In the genomic region with DNA sequence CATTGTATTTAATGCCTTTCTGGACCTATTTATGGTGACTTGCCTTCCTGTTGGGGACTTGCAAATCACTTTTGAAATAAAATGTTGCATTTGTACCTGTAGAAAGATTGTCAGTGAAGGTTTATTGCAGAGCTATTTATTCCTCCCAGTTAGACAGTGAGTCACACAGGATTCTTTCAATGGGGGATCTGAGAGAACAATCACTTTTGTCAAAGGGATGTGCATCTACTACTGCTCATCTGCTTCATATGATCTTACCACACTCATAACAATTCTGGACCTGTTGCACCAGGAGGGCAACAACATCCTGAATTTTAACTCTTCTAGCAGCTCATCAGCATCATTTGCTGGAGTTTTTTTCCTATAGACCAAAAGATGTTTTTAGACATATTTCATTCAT, we compare ENCODE assay signal across 25 cellular contexts.
DNase-seq lines count a peak whose midpoint lies in the region; FAIRE-seq and TF ChIP-seq lines count a peak whose summit lies in the region.
"Had no signal": no experiment of that assay in that cellular context is flagged by ENCODE, and none has a peak within 500 bp of the region (broad histone marks: within the 10 kb centered on the region; RNA-seq: fewer than 3 reads in every experiment).

No MANE protein-coding gene starts in this region.

- no peak overlapping the region for H3K4me3 ChIP-seq in astrocyte (ENCODE audit: insufficient read depth, low read depth, low read length)
- H3K4me3 ChIP-seq: SJSA1 had no signal

- DNase-seq in EH (ENCODE audit: low read depth) (peak; percentile 16), M059J (ENCODE audit: low read depth) (peak; percentile 18), astrocyte (ENCODE audit: low read depth) (no peak), lung microvascular endothelial cell (ENCODE audit: low read depth in 2 of 2) (peak; percentile 11 to 33), hippocampal formation (lab: John Stamatoyannopoulos, UW) (no peak), DMS53 (lab: John Stamatoyannopoulos, UW) (no peak)
- no peak for DNase-seq in activated CD4-positive, alpha-beta T cell treated with anti-CD3 and anti-CD28 coated beads for 48 hours
- DNase-seq in activated CD4-positive, alpha-beta T cell treated with anti-CD3 and anti-CD28 coated beads, Interleukin-2, amount 10 ng/mL, durations not matched to agents 24 days and 14 days: no peak
- DNase-seq: C1 segment of cervical spinal cord; CD4-positive, alpha-beta memory T cell; DMS 273 treated with DMSO at 0.1 percent for 48 hours; H9; IMR-90; KG1; NCI-H1048; NCI-H1417; NCI-H1694; NCI-H2029 treated with DMSO at 0.1 percent for 48 hours; NCI-H446 treated with DMSO at 0.1 percent for 48 hours; NCI-H526; Right ventricle myocardium superior; RPMI8226 had no signal

- intact Hi-C loops in activated CD4-positive, alpha-beta T cell treated with anti-CD3 and anti-CD28 coated beads, Interleukin-2, amount 10 ng/mL, durations not matched to agents 24 days and 14 days (cut with micrococcal nuclease): no loop called here

- peaks cover 7% of the 10 kb centered on the region for H3K36me3 Mint-ChIP-seq in astrocyte (ENCODE audit: low read depth, unreplicated experiment)
- no peaks in the 10 kb centered on the region for H3K36me3 Mint-ChIP-seq in activated CD4-positive, alpha-beta T cell treated with anti-CD3 and anti-CD28 coated beads, Interleukin-2, amount 10 ng/mL, durations not matched to agents 24 days and 14 days (ENCODE audit: low read depth)
- H3K36me3 Mint-ChIP-seq: CD4-positive, alpha-beta memory T cell had no signal

- no peak overlapping the region for H2AFZ ChIP-seq in astrocyte (ENCODE audit: low read depth, low read length)

- H3K79me2 ChIP-seq in astrocyte (ENCODE audit: insufficient read depth, low read length): peaks cover 8% of the 10 kb centered on the region

- no peaks in the 10 kb centered on the region for H3K9me3 Mint-ChIP-seq in astrocyte (ENCODE audit: unreplicated experiment)
- no peaks in the 10 kb centered on the region for H3K9me3 Mint-ChIP-seq in activated CD4-positive, alpha-beta T cell treated with anti-CD3 and anti-CD28 coated beads, Interleukin-2, amount 10 ng/mL, durations not matched to agents 24 days and 14 days
- H3K9me3 Mint-ChIP-seq: H9 had no signal

- FAIRE-seq in astrocyte (lab: Jason Lieb, UNC): peak; percentile 45
- FAIRE-seq: A204.1, G401.6 had no signal

- no peaks in the 10 kb centered on the region for H3K27me3 Mint-ChIP-seq in astrocyte (ENCODE audit: low read depth, unreplicated experiment)
- H3K27me3 Mint-ChIP-seq in activated CD4-positive, alpha-beta T cell treated with anti-CD3 and anti-CD28 coated beads, Interleukin-2, amount 10 ng/mL, durations not matched to agents 24 days and 14 days: no peaks in the 10 kb centered on the region
- H3K27me3 Mint-ChIP-seq: CD4-positive, alpha-beta memory T cell had no signal

- H3K27ac ChIP-seq in astrocyte (ENCODE audit: low read depth, low read length): no peak overlapping the region
- H3K27ac ChIP-seq: SJSA1 had no signal

- peaks cover 16% of the 10 kb centered on the region for H4K20me1 ChIP-seq in astrocyte (ENCODE audit: insufficient read depth, low read length)

- H3K4me1 Mint-ChIP-seq in astrocyte (ENCODE audit: low read depth, unreplicated experiment): peaks cover 10% of the 10 kb centered on the region
- H3K4me1 Mint-ChIP-seq in activated CD4-positive, alpha-beta T cell treated with anti-CD3 and anti-CD28 coated beads, Interleukin-2, amount 10 ng/mL, durations not matched to agents 24 days and 14 days: no peaks in the 10 kb centered on the region
- H3K4me1 Mint-ChIP-seq: CD4-positive, alpha-beta memory T cell had no signal

- no peaks in the 10 kb centered on the region for H3K36me3 ChIP-seq in astrocyte (ENCODE audit: insufficient read depth, low read length)
- H3K36me3 ChIP-seq: SJSA1 had no signal

- no peak overlapping the region for H3K4me2 ChIP-seq in astrocyte (ENCODE audit: low read length)

- no peak overlapping the region for H3K4me3 Mint-ChIP-seq in astrocyte (ENCODE audit: unreplicated experiment)
- no peak overlapping the region for H3K4me3 Mint-ChIP-seq in activated CD4-positive, alpha-beta T cell treated with anti-CD3 and anti-CD28 coated beads, Interleukin-2, amount 10 ng/mL, durations not matched to agents 24 days and 14 days
- H3K4me3 Mint-ChIP-seq: CD4-positive, alpha-beta memory T cell; H9 had no signal

- no peak overlapping the region for H3K9ac ChIP-seq in astrocyte (ENCODE audit: low read length)

- H3K4me1 ChIP-seq in astrocyte (ENCODE audit: insufficient read depth, low read length): no peaks in the 10 kb centered on the region

- H3K27me3 ChIP-seq in astrocyte (ENCODE audit: insufficient read depth, low read length): no peaks in the 10 kb centered on the region
- H3K27me3 ChIP-seq: SJSA1 had no signal

- TF ChIP-seq CTCF in astrocyte (IDR thresholded peaks at IDR 0.05; ENCODE audit: insufficient read depth, low read depth, low read length): no peak

- no peaks in the 10 kb centered on the region for H3K9me3 ChIP-seq in astrocyte (ENCODE audit: insufficient read depth, low read depth, low read length)
- H3K9me3 ChIP-seq: SJSA1 had no signal

- no peak overlapping the region for H3K27ac Mint-ChIP-seq in astrocyte (ENCODE audit: unreplicated experiment)
- H3K27ac Mint-ChIP-seq in activated CD4-positive, alpha-beta T cell treated with anti-CD3 and anti-CD28 coated beads, Interleukin-2, amount 10 ng/mL, durations not matched to agents 24 days and 14 days: no peak overlapping the region
- H3K27ac Mint-ChIP-seq: CD4-positive, alpha-beta memory T cell; H9 had no signal

Comparison
In these comparisons a context has a peak if more than half of its experiments do, and no peak if none do; other contexts are left out.
1. DNase-seq: peak in EH (single experiment), M059J (single experiment) and lung microvascular endothelial cell (2 of 2); none in astrocyte (single experiment), activated CD4-positive, alpha-beta T cell treated with anti-CD3 and anti-CD28 coated beads for 48 hours (single experiment), hippocampal formation (0 of 2), DMS53 (single experiment) and activated CD4-positive, alpha-beta T cell treated with anti-CD3 and anti-CD28 coated beads, Interleukin-2, amount 10 ng/mL, durations not matched to agents 24 days and 14 days (single experiment).